In the genomic region with DNA sequence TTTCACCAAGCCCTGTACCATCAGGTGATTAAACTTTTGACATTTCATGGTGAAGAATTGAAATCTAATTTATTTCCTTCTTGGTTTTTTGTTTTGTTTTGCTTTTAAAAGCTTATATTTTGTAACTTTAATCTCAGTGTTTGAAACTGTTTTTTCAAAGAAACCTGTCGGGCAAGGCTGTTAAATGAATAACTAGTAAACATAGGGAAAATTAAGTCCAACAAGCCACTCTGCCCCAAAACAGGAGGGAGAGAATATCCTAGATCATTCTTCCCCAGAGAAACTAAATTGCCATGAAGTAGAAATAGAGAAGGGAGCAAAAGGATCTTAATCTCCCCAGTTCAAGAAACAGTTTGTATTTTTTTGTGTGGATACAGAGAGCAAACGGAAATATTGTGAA, we compare ENCODE assay signal across 24 cellular contexts.
DNase-seq lines count a peak whose midpoint lies in the region; ATAC-seq, FAIRE-seq and TF ChIP-seq lines count a peak whose summit lies in the region.
"Had no signal": no experiment of that assay in that cellular context is flagged by ENCODE, and none has a peak within 500 bp of the region (broad histone marks: within the 10 kb centered on the region; RNA-seq: fewer than 3 reads in every experiment).

No MANE protein-coding gene starts in this region.

- no peaks in the 10 kb centered on the region for H3K79me2 ChIP-seq in HepG2 (ENCODE audit: insufficient read depth, low read length)

- H3K36me3 ChIP-seq in right lobe of liver = no peaks in the 10 kb centered on the region
- no peaks in the 10 kb centered on the region for H3K36me3 ChIP-seq in HepG2 (replicated peaks in 1 of 2; ENCODE audit: control insufficient read depth in 1 of 2, insufficient read depth in 2 of 2, low read length in 2 of 2)

- FAIRE-seq in HepG2 (lab: Jason Lieb, UNC) = no peak
- FAIRE-seq: GM12891, H1 had no signal

- 37% methylated on average over 2 of the region's 2 CpGs for WGBS in right lobe of liver (ENCODE audit: insufficient coverage, low coverage, low lambda C conversion rate, missing lambda C conversion rate)
- 0% methylated on average over 2 of the region's 2 CpGs for WGBS in HepG2 (ENCODE audit: low lambda C conversion rate)

- H3K4me3 ChIP-seq in right lobe of liver = peak overlapping the region in 2 of 3 donors; percentile 4 to 7
- H3K4me3 ChIP-seq in HepG2 (replicated peaks in 1 of 3; ENCODE audit: insufficient read depth in 1 of 3, low read depth in 2 of 3, low read length in 3 of 3) = no peak overlapping the region
- H3K4me3 ChIP-seq: PC-9 had no signal

- H3K27ac ChIP-seq in right lobe of liver (peak overlapping the region in 1 of 3 donors; percentile 5), HepG2 (ENCODE audit: extremely low read length, insufficient read depth, low read length) (no peak overlapping the region)
- H3K27ac ChIP-seq: 22Rv1, C4-2B, KMS-11, PC-9, RWPE1 had no signal

- no peak for TF ChIP-seq RAD21 in HepG2 (CRISPR knock-in tag; IDR thresholded peaks at IDR 0.05)

- H3K27me3 ChIP-seq in right lobe of liver = no peaks in the 10 kb centered on the region
- no peaks in the 10 kb centered on the region for H3K27me3 ChIP-seq in HepG2 (ENCODE audit: control insufficient read depth in 1 of 2, insufficient read depth in 2 of 2, low read length in 2 of 2)

- H4K20me1 ChIP-seq in HepG2 (ENCODE audit: insufficient read depth, low read length) = no peaks in the 10 kb centered on the region

- H3K4me1 Mint-ChIP-seq in progenitor cell of endocrine pancreas (ENCODE audit: low read depth) = peaks cover 45% of the 10 kb centered on the region

- H3K4me1 ChIP-seq in right lobe of liver (no peaks in the 10 kb centered on the region), HepG2 (ENCODE audit: insufficient read depth, low read length) (no peaks in the 10 kb centered on the region)

- no peaks in the 10 kb centered on the region for H3K9me3 Mint-ChIP-seq in progenitor cell of endocrine pancreas (ENCODE audit: low read depth)

- peak overlapping the region; percentile 90 for H3K27ac Mint-ChIP-seq in progenitor cell of endocrine pancreas

- H3K36me3 Mint-ChIP-seq in progenitor cell of endocrine pancreas (ENCODE audit: insufficient read depth) = peaks cover 18% of the 10 kb centered on the region

- peak overlapping the region; percentile 65 for H3K4me3 Mint-ChIP-seq in progenitor cell of endocrine pancreas (ENCODE audit: low read depth)

- ATAC-seq in right lobe of liver = peak in 2 of 4 donors; percentile 52 to 59
- no peak for ATAC-seq in HepG2
- no peak for ATAC-seq in HG03039 (IDR thresholded peaks at IDR 0.05; ENCODE audit: unreplicated experiment)
- no peak for ATAC-seq in HG02981 (IDR thresholded peaks at IDR 0.05; ENCODE audit: unreplicated experiment)

- no TSS peak for BruUV-seq in HepG2 (replicated peaks; lab: Mats Ljungman, UMichigan)

- H3K9me3 ChIP-seq in right lobe of liver = no peaks in the 10 kb centered on the region
- H3K9me3 ChIP-seq in HepG2 (ENCODE audit: low read length) = no peaks in the 10 kb centered on the region

- H3K9ac ChIP-seq in HepG2 (ENCODE audit: insufficient read depth, low read depth, low read length) = no peak overlapping the region
- H3K9ac ChIP-seq: KMS-11 had no signal

- no peak overlapping the region for H2AFZ ChIP-seq in HepG2 (ENCODE audit: low read length)
- H2AFZ ChIP-seq: PC-9 had no signal

- no peaks in the 10 kb centered on the region for H3K27me3 Mint-ChIP-seq in progenitor cell of endocrine pancreas

- CTCF ChIA-PET in HepG2 (lab: Yijun Ruan, JAX; ENCODE audit: low intra/inter-chr PET ratio, low total read pairs) = no interaction called here

- intact Hi-C loops in right lobe of liver (cut with DNase I) (no loop called here), HepG2 (cut with micrococcal nuclease; ENCODE audit: unreplicated experiment) (no loop called here)

- TF ChIP-seq POLR2A in right lobe of liver (IDR thresholded peaks at IDR 0.05) (no peak), HepG2 (IDR thresholded peaks at IDR 0.05; ENCODE audit: insufficient read depth in 1 of 2, low read depth in 2 of 2, low read length in 2 of 2) (no peak)

- in situ Hi-C loops in HepG2 (cut with HindIII; ENCODE audit: extremely low pct_ligation_motif_present, low pct_unique_long_range_greater_than_20kb) = no loop called here

- POLR2A ChIA-PET in HepG2 (lab: Yijun Ruan, JAX) = no interaction called here

- DNase-seq in right lobe of liver (no peak), HepG2 (ENCODE audit: low spot score) (no peak), left kidney (ENCODE audit: low read depth, low spot score) (peak; percentile 55), progenitor cell of endocrine pancreas (ENCODE audit: low spot score, unreplicated experiment) (no peak), NCI-H526 (lab: John Stamatoyannopoulos, UW) (no peak)
- DNase-seq in stimulated activated CD4-positive, alpha-beta T cell treated with anti-CD3 and anti-CD28 coated beads, Interleukin-4, amount 100 ng/mL, for 4 hours = no peak
- DNase-seq: AML-193, DMS 273 treated with DMSO at 0.1 percent for 48 hours, EL, MV-4-11, NCI-H187, NCI-H2107, NCI-H2227 treated with DMSO at 0.1 percent for 48 hours, NCI-H510A treated with DMSO at 0.1 percent for 48 hours, PC-9, SIG-M5 had no signal

- H3K4me2 ChIP-seq in HepG2 (ENCODE audit: low read depth, low read length) = no peak overlapping the region
- H3K4me2 ChIP-seq: KMS-11, PC-9 had no signal

- TF ChIP-seq EP300 in HepG2 (IDR thresholded peaks at IDR 0.05; ENCODE audit: low read depth in 2 of 2, low read length in 2 of 2) (no peak), HepG2 (CRISPR knock-in tag; IDR thresholded peaks at IDR 0.05; ENCODE audit: borderline replicate concordance) (no peak)

- no peak for TF ChIP-seq CTCF in right lobe of liver (IDR thresholded peaks at IDR 0.05)
- TF ChIP-seq CTCF in HepG2 (CRISPR knock-in tag; IDR thresholded peaks at IDR 0.05) = no peak
- no peak for TF ChIP-seq CTCF in progenitor cell of endocrine pancreas (IDR thresholded peaks at IDR 0.05; ENCODE audit: unreplicated experiment)

TF ChIP-seq in HepG2, 621 proteins besides CTCF, POLR2A, EP300 and RAD21 (continues in another document):
- no peak for TF ChIP-seq ERF (CRISPR knock-in tag; IDR thresholded peaks at IDR 0.05)
- no peak for TF ChIP-seq ZNF577 (CRISPR knock-in tag; IDR thresholded peaks at IDR 0.05; ENCODE audit: borderline replicate concordance, low read depth)
- TF ChIP-seq ZXDC (CRISPR knock-in tag; IDR thresholded peaks at IDR 0.05) = no peak
- TF ChIP-seq, protein P1, sequence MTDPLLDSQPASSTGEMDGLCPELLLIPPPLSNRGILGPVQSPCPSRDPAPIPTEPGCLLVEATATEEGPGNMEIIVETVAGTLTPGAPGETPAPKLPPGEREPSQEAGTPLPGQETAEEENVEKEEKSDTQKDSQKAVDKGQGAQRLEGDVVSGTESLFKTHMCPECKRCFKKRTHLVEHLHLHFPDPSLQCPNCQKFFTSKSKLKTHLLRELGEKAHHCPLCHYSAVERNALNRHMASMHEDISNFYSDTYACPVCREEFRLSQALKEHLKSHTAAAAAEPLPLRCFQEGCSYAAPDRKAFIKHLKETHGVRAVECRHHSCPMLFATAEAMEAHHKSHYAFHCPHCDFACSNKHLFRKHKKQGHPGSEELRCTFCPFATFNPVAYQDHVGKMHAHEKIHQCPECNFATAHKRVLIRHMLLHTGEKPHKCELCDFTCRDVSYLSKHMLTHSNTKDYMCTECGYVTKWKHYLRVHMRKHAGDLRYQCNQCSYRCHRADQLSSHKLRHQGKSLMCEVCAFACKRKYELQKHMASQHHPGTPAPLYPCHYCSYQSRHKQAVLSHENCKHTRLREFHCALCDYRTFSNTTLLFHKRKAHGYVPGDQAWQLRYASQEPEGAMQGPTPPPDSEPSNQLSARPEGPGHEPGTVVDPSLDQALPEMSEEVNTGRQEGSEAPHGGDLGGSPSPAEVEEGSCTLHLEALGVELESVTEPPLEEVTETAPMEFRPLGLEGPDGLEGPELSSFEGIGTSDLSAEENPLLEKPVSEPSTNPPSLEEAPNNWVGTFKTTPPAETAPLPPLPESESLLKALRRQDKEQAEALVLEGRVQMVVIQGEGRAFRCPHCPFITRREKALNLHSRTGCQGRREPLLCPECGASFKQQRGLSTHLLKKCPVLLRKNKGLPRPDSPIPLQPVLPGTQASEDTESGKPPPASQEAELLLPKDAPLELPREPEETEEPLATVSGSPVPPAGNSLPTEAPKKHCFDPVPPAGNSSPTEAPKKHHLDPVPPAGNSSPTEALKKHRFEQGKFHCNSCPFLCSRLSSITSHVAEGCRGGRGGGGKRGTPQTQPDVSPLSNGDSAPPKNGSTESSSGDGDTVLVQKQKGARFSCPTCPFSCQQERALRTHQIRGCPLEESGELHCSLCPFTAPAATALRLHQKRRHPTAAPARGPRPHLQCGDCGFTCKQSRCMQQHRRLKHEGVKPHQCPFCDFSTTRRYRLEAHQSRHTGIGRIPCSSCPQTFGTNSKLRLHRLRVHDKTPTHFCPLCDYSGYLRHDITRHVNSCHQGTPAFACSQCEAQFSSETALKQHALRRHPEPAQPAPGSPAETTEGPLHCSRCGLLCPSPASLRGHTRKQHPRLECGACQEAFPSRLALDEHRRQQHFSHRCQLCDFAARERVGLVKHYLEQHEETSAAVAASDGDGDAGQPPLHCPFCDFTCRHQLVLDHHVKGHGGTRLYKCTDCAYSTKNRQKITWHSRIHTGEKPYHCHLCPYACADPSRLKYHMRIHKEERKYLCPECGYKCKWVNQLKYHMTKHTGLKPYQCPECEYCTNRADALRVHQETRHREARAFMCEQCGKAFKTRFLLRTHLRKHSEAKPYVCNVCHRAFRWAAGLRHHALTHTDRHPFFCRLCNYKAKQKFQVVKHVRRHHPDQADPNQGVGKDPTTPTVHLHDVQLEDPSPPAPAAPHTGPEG (CRISPR knock-in tag; IDR thresholded peaks at IDR 0.05) = no peak
- TF ChIP-seq SMC3 (IDR thresholded peaks at IDR 0.05; ENCODE audit: low read length) = no peak

Comparison
In these comparisons a context has a peak if more than half of its experiments do, and no peak if none do; other contexts are left out.
1. H3K4me3 ChIP-seq: peak in right lobe of liver (2 of 3); none in HepG2 (0 of 3).